In the genomic region with DNA sequence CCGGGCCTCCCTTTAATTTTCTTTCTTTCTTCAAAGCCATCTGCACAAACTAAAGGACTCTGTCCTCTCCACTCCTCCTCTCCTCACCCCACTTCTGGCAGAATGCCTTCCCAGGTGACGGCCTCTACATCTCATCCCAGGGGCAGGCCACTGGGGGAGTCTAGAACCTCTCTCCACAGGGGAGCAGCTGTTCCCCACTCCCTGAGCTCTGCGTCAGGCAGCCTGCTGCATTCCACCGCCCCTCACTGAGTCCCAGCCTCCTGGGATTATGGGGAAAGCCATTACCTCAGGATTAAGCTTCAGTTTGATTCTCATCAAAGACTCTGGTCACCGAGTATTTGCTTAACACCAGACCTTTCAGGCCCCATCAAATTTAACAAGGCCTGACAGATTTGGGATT, we compare ENCODE assay signal across 19 cellular contexts.
"Had no signal": no experiment of that assay in that cellular context is flagged by ENCODE, and none has a peak within 500 bp of the region (broad histone marks: within the 10 kb centered on the region; RNA-seq: fewer than 3 reads in every experiment).

No MANE protein-coding gene starts in this region.

- H3K27me3 Mint-ChIP-seq: activated CD4-positive, alpha-beta T cell treated with anti-CD3 and anti-CD28 coated beads, Interleukin-2, amount 10 ng/mL, durations not matched to agents 7 days and 5 days had no signal

- DNase-seq: activated CD4-positive, alpha-beta T cell treated with anti-CD3 and anti-CD28 coated beads, Interleukin-2, amount 10 ng/mL, durations not matched to agents 7 days and 5 days; activated CD8-positive, alpha-beta memory T cell treated with anti-CD3 and anti-CD28 coated beads for 24 hours; activated gamma-delta T cell treated with Interleukin-2 at 50 U/mL for 16 hours; amniotic stem cell; cortex of kidney; effector CD8-positive, alpha-beta T cell; foreskin fibroblast; kidney glomerular epithelial cell; mesenchymal stem cell; natural killer cell; right cardiac atrium; stimulated activated CD4-positive, alpha-beta T cell treated with anti-CD3 and anti-CD28 coated beads, Interleukin-4, amount 100 ng/mL, for 4 hours; stimulated activated CD8-positive, alpha-beta memory T cell treated with anti-CD3 and anti-CD28 coated beads, Interleukin-4, amount 100 ng/mL, for 48 hours; stimulated activated naive CD4-positive, alpha-beta T cell treated with Interleukin-2 at 50 U/mL for 16 hours; trophoblast cell had no signal

- H3K4me1 Mint-ChIP-seq: activated CD4-positive, alpha-beta T cell treated with anti-CD3 and anti-CD28 coated beads, Interleukin-2, amount 10 ng/mL, durations not matched to agents 7 days and 5 days; central memory CD8-positive, alpha-beta T cell; natural killer cell had no signal

- H3K4me3 Mint-ChIP-seq: activated CD4-positive, alpha-beta T cell treated with anti-CD3 and anti-CD28 coated beads, Interleukin-2, amount 10 ng/mL, durations not matched to agents 7 days and 5 days; activated naive CD8-positive, alpha-beta T cell; central memory CD8-positive, alpha-beta T cell; natural killer cell had no signal

- H3K9me3 Mint-ChIP-seq: activated CD4-positive, alpha-beta T cell treated with anti-CD3 and anti-CD28 coated beads, Interleukin-2, amount 10 ng/mL, durations not matched to agents 7 days and 5 days; central memory CD8-positive, alpha-beta T cell; natural killer cell had no signal

- H3K36me3 ChIP-seq: prostate gland had no signal

- ATAC-seq: natural killer cell, right cardiac atrium had no signal

- H3K36me3 Mint-ChIP-seq: activated naive CD8-positive, alpha-beta T cell; natural killer cell had no signal

- H3K9me3 ChIP-seq: prostate gland had no signal

- H3K4me3 ChIP-seq: prostate gland, skin epidermis had no signal

- H3K27ac ChIP-seq: prostate gland, skin epidermis had no signal

- H3K4me1 ChIP-seq: prostate gland had no signal

- H3K27ac Mint-ChIP-seq: activated CD4-positive, alpha-beta T cell treated with anti-CD3 and anti-CD28 coated beads, Interleukin-2, amount 10 ng/mL, durations not matched to agents 7 days and 5 days; activated naive CD8-positive, alpha-beta T cell; natural killer cell had no signal
